ENCODE assay signal across 8 cellular contexts in the genomic region with DNA sequence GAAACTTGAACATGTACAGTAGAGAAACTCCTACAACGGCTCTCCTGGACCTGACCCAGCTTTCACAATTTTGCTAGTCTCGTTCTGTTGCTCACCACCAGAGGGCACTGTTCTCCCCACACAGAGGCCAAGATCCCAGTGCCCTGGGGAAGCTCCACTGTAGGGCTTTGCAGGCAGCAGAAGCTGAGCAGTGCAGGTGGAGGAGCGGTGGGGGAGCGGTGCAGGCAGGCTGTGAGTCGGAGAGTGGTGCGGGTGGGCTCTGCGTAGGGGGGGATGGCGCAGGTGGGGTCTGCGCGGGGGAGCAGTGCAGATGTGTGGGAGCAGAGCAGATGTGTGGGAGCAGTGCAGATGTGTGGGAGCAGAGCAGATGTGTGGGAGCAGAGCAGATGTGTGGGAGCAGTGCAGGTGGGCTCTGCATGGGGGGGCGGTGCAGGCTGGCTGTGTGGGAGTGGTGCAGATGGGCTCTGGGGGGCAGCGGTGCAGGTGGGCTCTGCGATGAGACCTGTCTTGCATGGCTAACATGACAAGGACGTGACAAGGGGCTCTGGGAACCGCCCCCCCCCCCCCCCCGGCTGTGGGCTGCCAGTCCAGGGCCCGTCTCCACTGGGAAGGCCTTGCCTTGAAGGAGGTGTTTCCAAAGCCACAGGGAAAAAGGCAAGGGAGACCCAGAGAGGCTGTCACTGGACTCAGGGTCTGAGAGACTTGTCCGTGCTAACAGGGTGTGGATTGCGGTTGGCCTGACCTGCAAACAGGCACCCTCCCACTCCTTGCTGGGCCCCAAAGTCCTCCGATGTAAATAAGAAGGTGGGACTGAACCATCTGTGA. TPM values are rescaled to one million over a fixed set of nuclear protein-coding genes. Genes with fewer than 3 reads are reported as not detected.
DNase-seq lines count a peak whose midpoint lies in the region; ATAC-seq and TF ChIP-seq lines count a peak whose summit lies in the region.

No MANE protein-coding gene starts in this region.

- intact Hi-C loops in left cardiac atrium (cut with DNase I) = loop anchor here in 1 of 2 donors (5.0 kb wide), 1 partner anchor 364 kb away; no protein-coding TSS in a partner anchor

- H3K4me3 ChIP-seq in GM12865 (ENCODE audit: low read depth, low read length) (no peak overlapping the region), retinal pigment epithelial cell (ENCODE audit: low read length) (no peak overlapping the region)

- peak; percentile 89 for ATAC-seq in HG02759 (IDR thresholded peaks at IDR 0.05; ENCODE audit: unreplicated experiment)
- peak; percentile 94 to 95 for ATAC-seq in left cardiac atrium
- no peak for ATAC-seq in HG03457 (IDR thresholded peaks at IDR 0.05; ENCODE audit: unreplicated experiment)

- TF ChIP-seq CTCF in GM12865 (IDR thresholded peaks at IDR 0.05; ENCODE audit: insufficient read depth, low read depth, low read length, missing control alignments) (peak; percentile 88), retinal pigment epithelial cell (conservative IDR thresholded peaks at IDR 0.05; ENCODE audit: low read depth, low read length) (peak; percentile 93)

- DNase-seq in GM12865 (ENCODE audit: low read depth) (peak; percentile 89), NCI-H1694 (lab: John Stamatoyannopoulos, UW) (peak; percentile 92), T-helper 1 cell (peak; percentile 50 to 79 (median 70)), amniotic epithelial cell (ENCODE audit: low read depth) (peak; percentile 81), left cardiac atrium (peak; percentile 84), retinal pigment epithelial cell (ENCODE audit: low read depth) (peak; percentile 43)

RNA-seq across cellular contexts. Expression of a gene that starts 7.3 kb away (rescaled TPM):
- total RNA-seq in left cardiac atrium = 1 to 10 TPM; 3.5 to 4.1 TPM

RNA-seq across cellular contexts. Expression of a gene that starts 29.5 kb away (rescaled TPM):
- total RNA-seq in left cardiac atrium = 10 to 100 TPM; 21.7 to 32.0 TPM

RNA-seq across cellular contexts. Expression of a gene that starts 49.7 kb away (rescaled TPM):
- 1 to 10 TPM; 1.0 to 6.1 TPM for total RNA-seq in left cardiac atrium
